ENCODE assay signal across 6 cellular contexts in the genomic region with DNA sequence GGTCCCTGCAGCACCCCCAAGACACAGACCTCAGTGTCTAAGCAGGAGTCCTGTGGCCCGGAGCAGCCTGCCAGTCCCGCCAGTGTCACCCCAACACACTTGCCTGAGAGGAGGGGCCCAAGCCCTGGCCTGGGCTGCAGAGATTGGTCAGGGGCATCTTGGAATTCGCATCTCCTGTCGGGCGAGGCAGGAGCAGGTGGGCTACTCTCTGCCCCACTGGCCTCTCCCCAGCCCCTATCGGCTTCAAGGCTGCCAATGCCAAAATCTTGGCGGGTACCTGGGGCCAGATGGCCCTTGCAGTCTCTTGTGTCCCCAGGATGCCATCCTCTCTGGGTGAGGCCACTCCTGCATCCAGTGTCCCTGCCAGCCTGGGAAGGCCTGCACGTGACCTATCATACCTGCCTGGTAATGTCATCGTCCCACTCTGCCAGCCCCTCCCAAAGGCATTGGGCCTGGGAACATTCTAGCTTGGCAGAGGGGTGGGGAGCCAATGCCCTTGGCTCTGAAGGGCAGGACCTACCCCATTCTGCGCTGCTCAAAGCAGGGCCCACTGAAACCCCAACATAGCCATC.
DNase-seq lines count a peak whose midpoint lies in the region; ATAC-seq, FAIRE-seq and TF ChIP-seq lines count a peak whose summit lies in the region.
"Not testable (repeated sequence)": the region's sequence is repeated elsewhere in the genome, so short reads cannot be mapped to it uniquely, and the experiment has no call there.

No MANE protein-coding gene starts in this region.

- not testable (repeated sequence) for H4K91ac ChIP-seq in H1 (replicated peaks; ENCODE audit: insufficient read length, low read length)

- not testable (repeated sequence) for H3K79me1 ChIP-seq in H1 (ENCODE audit: low read depth, low read length)

- H3F3A ChIP-seq in OCI-LY1 (ENCODE audit: insufficient read depth, low read length), result not testable (repeated sequence)

- H3K4me3 ChIP-seq in OCI-LY1 (ENCODE audit: low read depth, low read length, poor library complexity, severe bottlenecking), result peak overlapping the region; percentile 76
- H3K4me3 ChIP-seq in H1 (ENCODE audit: extremely low read depth in 1 of 4, insufficient read depth in 2 of 4, low read depth in 3 of 4, low read length in 4 of 4); HepG2 (replicated peaks in 1 of 3; ENCODE audit: insufficient read depth in 1 of 3, low read depth in 2 of 3, low read length in 3 of 3); upper lobe of right lung: not testable (repeated sequence)

- H3K4me1 ChIP-seq in OCI-LY1 (ENCODE audit: insufficient read depth, low read length, severe bottlenecking), result peaks cover 15% of the 10 kb centered on the region
- not testable (repeated sequence) for H3K4me1 ChIP-seq in H1 (replicated peaks in 1 of 4; ENCODE audit: control insufficient read depth in 3 of 4, insufficient read depth in 4 of 4, low read length in 3 of 4); HepG2 (ENCODE audit: insufficient read depth, low read length); upper lobe of right lung

- H3K9ac ChIP-seq in OCI-LY1 (ENCODE audit: low read length); H1 (replicated peaks in 1 of 4; ENCODE audit: extremely low read depth in 1 of 4, low read depth in 3 of 4, low read length in 3 of 4); HepG2 (ENCODE audit: insufficient read depth, low read depth, low read length): not testable (repeated sequence)

- H2AFZ ChIP-seq in OCI-LY1 (ENCODE audit: low read length); H1 (ENCODE audit: low read length); HepG2 (ENCODE audit: low read length): not testable (repeated sequence)

- BruUV-seq in HepG2 (replicated peaks; lab: Mats Ljungman, UMichigan), result not testable (repeated sequence)

- in situ Hi-C loops in HepG2 (cut with HindIII; ENCODE audit: extremely low pct_ligation_motif_present, low pct_unique_long_range_greater_than_20kb), result not testable (repeated sequence)

- TF ChIP-seq EP300 in H1 (IDR thresholded peaks at IDR 0.05; ENCODE audit: borderline replicate concordance in 1 of 2, low read depth in 2 of 2, low read length in 2 of 2); HepG2 (IDR thresholded peaks at IDR 0.05; ENCODE audit: low read depth in 2 of 2, low read length in 2 of 2); HepG2 (CRISPR knock-in tag; IDR thresholded peaks at IDR 0.05; ENCODE audit: borderline replicate concordance): not testable (repeated sequence)

- DNase-seq in DMS 273 (lab: John Stamatoyannopoulos, UW; ENCODE audit: unreplicated experiment) (peak; percentile 32), upper lobe of right lung (peak; percentile 56)
- not testable (repeated sequence) for DNase-seq in H1 (ENCODE audit: low read depth in 1 of 2, low spot score in 2 of 2); HepG2 (ENCODE audit: low spot score)

- POLR2A ChIA-PET in H1 (lab: Charles Lee; ENCODE audit: partially characterized antibody); HepG2 (lab: Yijun Ruan, JAX): not testable (repeated sequence)

- H3K27me3 ChIP-seq in OCI-LY1 (ENCODE audit: insufficient read depth, low read length); H1 (replicated peaks in 1 of 4; ENCODE audit: control insufficient read depth in 3 of 4, extremely low read depth in 1 of 4, insufficient read depth in 3 of 4, low read length in 3 of 4); HepG2 (ENCODE audit: control insufficient read depth in 1 of 2, insufficient read depth in 2 of 2, low read length in 2 of 2); upper lobe of right lung: not testable (repeated sequence)

- H3K56ac ChIP-seq in H1 (replicated peaks; ENCODE audit: insufficient read length, low read depth, low read length), result not testable (repeated sequence)

- not testable (repeated sequence) for H4K20me1 ChIP-seq in OCI-LY1 (ENCODE audit: insufficient read depth, low read length); H1 (replicated peaks in 1 of 2; ENCODE audit: control insufficient read depth in 1 of 2, insufficient read depth in 2 of 2, low read length in 2 of 2); HepG2 (ENCODE audit: insufficient read depth, low read length)

- not testable (repeated sequence) for H4K5ac ChIP-seq in H1 (ENCODE audit: insufficient read length, low read depth, low read length)

- WGBS in H1 (ENCODE audit: extremely low coverage in 1 of 2, insufficient coverage in 1 of 2, insufficient read length in 1 of 2, insufficient replicate concordance in 2 of 2, low coverage in 1 of 2, low lambda C conversion rate in 2 of 2, missing lambda C conversion rate in 1 of 2), 2 experiments, result 92% methylated on average over 5 of the region's 10 CpGs; no CpG with 5 or more reads in 1 of the 2 experiments
- WGBS in HepG2 (ENCODE audit: low lambda C conversion rate), result 42% methylated on average over 2 of the region's 10 CpGs

- H3K23ac ChIP-seq in H1 (ENCODE audit: insufficient read length), result not testable (repeated sequence)

- H3K9me2 ChIP-seq in OCI-LY1 (ENCODE audit: low read depth, low read length), result not testable (repeated sequence)

- H3K79me2 ChIP-seq in OCI-LY1 (ENCODE audit: insufficient read depth, low read length); H1 (ENCODE audit: control insufficient read depth in 1 of 2, insufficient read depth in 2 of 2, low read length in 2 of 2); HepG2 (ENCODE audit: insufficient read depth, low read length): not testable (repeated sequence)

- H3K36me3 ChIP-seq in OCI-LY1 (ENCODE audit: insufficient read depth, low read length); H1 (ENCODE audit: control insufficient read depth in 2 of 4, insufficient read depth in 4 of 4, low read length in 3 of 4); HepG2 (replicated peaks in 1 of 2; ENCODE audit: control insufficient read depth in 1 of 2, insufficient read depth in 2 of 2, low read length in 2 of 2); upper lobe of right lung: not testable (repeated sequence)

- not testable (repeated sequence) for H4K8ac ChIP-seq in H1 (ENCODE audit: extremely low read depth, insufficient read depth, low read length)

- CTCF ChIA-PET in H1 (lab: Charles Lee; ENCODE audit: partially characterized antibody) (interaction anchor here (0.9 to 2.2 kb wide), 6 partner anchors 10 to 158 kb away, joined by 3 to 7 read pairs (median 4); no protein-coding TSS in a partner anchor), HepG2 (lab: Yijun Ruan, JAX; ENCODE audit: low intra/inter-chr PET ratio, low total read pairs) (interaction anchor here (0.8 kb wide), 1 partner anchor 31 kb away, joined by 3 read pairs; no protein-coding TSS in a partner anchor)

- not testable (repeated sequence) for H2BK12ac ChIP-seq in H1 (ENCODE audit: low read depth, low read length)

- H3K4ac ChIP-seq in H1 (replicated peaks; ENCODE audit: insufficient read length, low read depth, low read length), result not testable (repeated sequence)

- FAIRE-seq in H1 (lab: Jason Lieb, UNC); HepG2 (lab: Jason Lieb, UNC): not testable (repeated sequence)

- H2AK5ac ChIP-seq in H1 (ENCODE audit: low read depth, low read length), result not testable (repeated sequence)

- H3K23me2 ChIP-seq in H1 (ENCODE audit: low read depth, low read length), result not testable (repeated sequence)

- H3K4me2 ChIP-seq in OCI-LY1 (ENCODE audit: low read length) (peak overlapping the region; percentile 83), HepG2 (ENCODE audit: low read depth, low read length) (peak overlapping the region; percentile 62; the same call in 1 of the 2 replicates)
- not testable (repeated sequence) for H3K4me2 ChIP-seq in H1 (ENCODE audit: insufficient read depth in 1 of 2, low read depth in 2 of 2, low read length in 2 of 2)

- ATAC-seq in HG02870 (IDR thresholded peaks at IDR 0.05; ENCODE audit: unreplicated experiment) (peak; percentile 5), HepG2 (peak; percentile 5; the same call in 2 of the 3 replicates)
- not testable (repeated sequence) for ATAC-seq in upper lobe of right lung

- H3K18ac ChIP-seq in H1 (ENCODE audit: extremely low read depth, low read length), result not testable (repeated sequence)

- TF ChIP-seq CTCF in OCI-LY1 (IDR thresholded peaks at IDR 0.05; ENCODE audit: low read length); H1 (IDR thresholded peaks at IDR 0.05; ENCODE audit: control extremely low read depth in 1 of 3, insufficient read depth in 1 of 3, low read depth in 1 of 3, low read length in 3 of 3); HepG2 (CRISPR knock-in tag; IDR thresholded peaks at IDR 0.05); upper lobe of right lung (IDR thresholded peaks at IDR 0.05): not testable (repeated sequence)

- intact Hi-C loops in HepG2 (cut with micrococcal nuclease; ENCODE audit: unreplicated experiment); upper lobe of right lung (cut with DNase I): not testable (repeated sequence)

- not testable (repeated sequence) for H2BK5ac ChIP-seq in H1 (ENCODE audit: low read depth, low read length)

- H3K27ac ChIP-seq in OCI-LY1 (ENCODE audit: low read depth, low read length, poor library complexity, severe bottlenecking); H1 (ENCODE audit: low read depth, low read length); HepG2 (ENCODE audit: extremely low read length, insufficient read depth, low read length); upper lobe of right lung: not testable (repeated sequence)

- TF ChIP-seq RAD21 in H1 (IDR thresholded peaks at IDR 0.05 in 1 of 2, conservative IDR thresholded peaks at IDR 0.05 in 1 of 2; ENCODE audit: low read depth in 2 of 2, low read length in 2 of 2); HepG2 (CRISPR knock-in tag; IDR thresholded peaks at IDR 0.05): not testable (repeated sequence)

- not testable (repeated sequence) for H2BK20ac ChIP-seq in H1 (ENCODE audit: low read length)

- H2BK15ac ChIP-seq in H1 (ENCODE audit: low read length), result not testable (repeated sequence)

- not testable (repeated sequence) for H2BK120ac ChIP-seq in H1 (replicated peaks; ENCODE audit: low read depth, low read length)

- not testable (repeated sequence) for TF ChIP-seq POLR2A in H1 (IDR thresholded peaks at IDR 0.05; ENCODE audit: control extremely low read depth in 1 of 2, low read depth in 2 of 2, low read length in 2 of 2); HepG2 (IDR thresholded peaks at IDR 0.05; ENCODE audit: insufficient read depth in 1 of 2, low read depth in 2 of 2, low read length in 2 of 2)

- H3K9me3 ChIP-seq in OCI-LY1 (ENCODE audit: low read length); HepG2 (ENCODE audit: low read length); upper lobe of right lung: not testable (repeated sequence)
- H3K9me3 ChIP-seq in H1 (ENCODE audit: insufficient read depth in 2 of 2, low read depth in 1 of 2, low read length in 1 of 2), result peaks cover 0 to 43% of the 10 kb centered on the region in 2 experiments; a peak in 2 of 4 replicates

- not testable (repeated sequence) for H3K14ac ChIP-seq in H1 (ENCODE audit: insufficient read length)
